In genomic region chr11:114199051-114199450, GRCh38 we compare ENCODE assay signal across 16 cellular contexts.
DNase-seq lines count a peak whose midpoint lies in the region; ATAC-seq and TF ChIP-seq lines count a peak whose summit lies in the region.
"Had no signal": no experiment of that assay in that cellular context is flagged by ENCODE, and none has a peak within 500 bp of the region (broad histone marks: within the 10 kb centered on the region; RNA-seq: fewer than 3 reads in every experiment).

No MANE protein-coding gene starts in this region.

- H3K27ac ChIP-seq in VCaP (peak overlapping the region; percentile 93), dorsolateral prefrontal cortex (peak overlapping the region in 45 of 59 donors; percentile 11 to 91 (median 77)), neural progenitor cell (no peak overlapping the region), thoracic aorta (peak overlapping the region; percentile 90 to 95)
- H3K27ac ChIP-seq: WERI-Rb-1 had no signal

- H3K36me3 Mint-ChIP-seq in neural progenitor cell: peaks cover 14% of the 10 kb centered on the region
- H3K36me3 Mint-ChIP-seq: T-cell had no signal

- H3K9ac ChIP-seq in neural progenitor cell: no peak overlapping the region

- intact Hi-C loops in dorsolateral prefrontal cortex (cut with DNase I): loop anchor here (5.0 kb wide), 2 partner anchors 43 to 63 kb away; no protein-coding TSS in a partner anchor

- H3K4me3 Mint-ChIP-seq in neural progenitor cell: no peak overlapping the region
- H3K4me3 Mint-ChIP-seq: B cell, T-cell had no signal

- H3K36me3 ChIP-seq in neural progenitor cell: no peaks in the 10 kb centered on the region
- peaks cover 11% of the 10 kb centered on the region for H3K36me3 ChIP-seq in thoracic aorta
- H3K36me3 ChIP-seq: WERI-Rb-1 had no signal

- no peaks in the 10 kb centered on the region for H4K20me1 ChIP-seq in neural progenitor cell (ENCODE audit: low read depth)

- H3K9me3 Mint-ChIP-seq in neural progenitor cell: no peaks in the 10 kb centered on the region
- H3K9me3 Mint-ChIP-seq: T-cell had no signal

- no peak overlapping the region for H3K4me2 ChIP-seq in neural progenitor cell

- H3K4me1 ChIP-seq in neural progenitor cell (peaks cover 43% of the 10 kb centered on the region), thoracic aorta (ENCODE audit: control insufficient read depth in 1 of 2, low read depth in 2 of 2) (peaks cover 74 to 94% of the 10 kb centered on the region in 2 donors)

- ATAC-seq in thoracic aorta (ENCODE audit: insufficient number of reproducible peaks, low FRiP score, low read depth) (no peak), GM18858 (IDR thresholded peaks at IDR 0.05; ENCODE audit: unreplicated experiment) (no peak), HG02571 (IDR thresholded peaks at IDR 0.05; ENCODE audit: unreplicated experiment) (no peak)
- ATAC-seq: T-cell had no signal

- no peak overlapping the region for H2AFZ ChIP-seq in neural progenitor cell (replicated peaks)

- H3F3A ChIP-seq in neural progenitor cell (ENCODE audit: low read depth): no peaks in the 10 kb centered on the region

- no peaks in the 10 kb centered on the region for H3K9me3 ChIP-seq in neural progenitor cell (ENCODE audit: low read depth)
- no peaks in the 10 kb centered on the region for H3K9me3 ChIP-seq in thoracic aorta

- H3K4me3 ChIP-seq in dorsolateral prefrontal cortex: peak overlapping the region in 1 of 59 donors; percentile 28
- no peak overlapping the region for H3K4me3 ChIP-seq in neural progenitor cell
- H3K4me3 ChIP-seq in thoracic aorta: no peak overlapping the region

- no peak for TF ChIP-seq CTCF in VCaP (conservative IDR thresholded peaks at IDR 0.05)
- TF ChIP-seq CTCF in dorsolateral prefrontal cortex (IDR thresholded peaks at IDR 0.05 in 54 of 56, conservative IDR thresholded peaks at IDR 0.05 in 2 of 56; ENCODE audit: low read depth in 1 of 56, partially characterized antibody in 56 of 56): no peak
- TF ChIP-seq CTCF in neural progenitor cell (IDR thresholded peaks at IDR 0.05): no peak
- no peak for TF ChIP-seq CTCF in thoracic aorta (IDR thresholded peaks at IDR 0.05)

- peaks cover 5% of the 10 kb centered on the region for H3K27me3 Mint-ChIP-seq in neural progenitor cell (ENCODE audit: insufficient read depth, low read depth)
- H3K27me3 Mint-ChIP-seq: T-cell had no signal

- DNase-seq in dorsolateral prefrontal cortex (no peak), neural progenitor cell (ENCODE audit: low spot score) (no peak), thoracic aorta (ENCODE audit: low spot score) (no peak)
- no peak for DNase-seq in activated CD4-positive, CD25-positive, alpha-beta regulatory T cell (lab: John Stamatoyannopoulos, UW)
- DNase-seq: erythroblast; glutamatergic neuron; NCI-H146; NCI-H345; NK-92 treated with Interleukin-12 subunit alpha and Interleukin-12 subunit beta, amount 100 ng/mL, for 24 hours; stimulated activated naive CD4-positive, alpha-beta T cell treated with Interleukin-2 at 50 U/mL for 16 hours; T-cell; WERI-Rb-1 had no signal

- no peaks in the 10 kb centered on the region for H3K79me2 ChIP-seq in neural progenitor cell (ENCODE audit: low read depth)

- no peaks in the 10 kb centered on the region for H3K27me3 ChIP-seq in dorsolateral prefrontal cortex
- no peaks in the 10 kb centered on the region for H3K27me3 ChIP-seq in neural progenitor cell
- H3K27me3 ChIP-seq in thoracic aorta (replicated peaks; ENCODE audit: insufficient read depth): no peaks in the 10 kb centered on the region

- peak overlapping the region; percentile 97 for H3K27ac Mint-ChIP-seq in neural progenitor cell
- H3K27ac Mint-ChIP-seq: B cell, T-cell had no signal

- peaks cover 68% of the 10 kb centered on the region for H3K4me1 Mint-ChIP-seq in neural progenitor cell
